ENCODE assay signal across 8 cellular contexts in genomic region chr9:95018099-95018927, GRCh38.
DNase-seq lines count a peak whose midpoint lies in the region; ATAC-seq, FAIRE-seq and TF ChIP-seq lines count a peak whose summit lies in the region.

No MANE protein-coding gene starts in this region.

- ATAC-seq in HG02678 (IDR thresholded peaks at IDR 0.05; ENCODE audit: unreplicated experiment) (peak; percentile 67), K562 (peak; percentile 91)

- peak overlapping the region; percentile 27; the same call in 1 of the 3 replicates for H3K27ac ChIP-seq in K562 (ENCODE audit: extremely low read depth, low read depth, low read length)
- H3K27ac ChIP-seq in layer of hippocampus (ENCODE audit: low read depth, low read length) = peak overlapping the region; percentile 75
- peak overlapping the region; percentile 85 for H3K27ac ChIP-seq in suprapubic skin

- no TSS peak for BruUV-seq in K562 (replicated peaks; lab: Mats Ljungman, UMichigan)

- H3K27me3 ChIP-seq in K562 (ENCODE audit: control insufficient read depth in 2 of 2, insufficient read depth in 2 of 2, low read length in 2 of 2) (no peaks in the 10 kb centered on the region), layer of hippocampus (ENCODE audit: control insufficient read depth, insufficient read depth, low read length) (no peaks in the 10 kb centered on the region), suprapubic skin (no peaks in the 10 kb centered on the region)

- TF ChIP-seq CTCF in K562 (IDR thresholded peaks at IDR 0.05 in 2 of 3, conservative IDR thresholded peaks at IDR 0.05 in 1 of 3; ENCODE audit: insufficient read depth in 2 of 3, low read depth in 1 of 3, low read length in 3 of 3) (no peak), suprapubic skin (IDR thresholded peaks at IDR 0.05) (no peak)

- TF ChIP-seq EP300 in K562 (IDR thresholded peaks at IDR 0.05; ENCODE audit: low read length) (no peak), suprapubic skin (IDR thresholded peaks at IDR 0.05) (no peak)

- no peak for TF ChIP-seq POLR2A in K562 (conservative IDR thresholded peaks at IDR 0.05)
- no peak for TF ChIP-seq POLR2A in suprapubic skin (IDR thresholded peaks at IDR 0.05)

- H3K4me2 ChIP-seq in K562 (ENCODE audit: insufficient read depth, low read length) = peak overlapping the region; percentile 34; the same call in 1 of the 2 replicates

- CTCF ChIA-PET in K562 (lab: Yijun Ruan, JAX; ENCODE audit: low intra/inter-chr PET ratio) = no interaction called here

- peak overlapping the region; percentile 27; the same call in 1 of the 2 replicates for H2AFZ ChIP-seq in K562 (ENCODE audit: low read depth, low read length)

- H3K9me1 ChIP-seq in K562 (ENCODE audit: control insufficient read depth, insufficient read depth, low read length) = no peaks in the 10 kb centered on the region

- peak in 2 of 4 experiments; percentile 48 to 53 for DNase-seq in K562 (ENCODE audit: extremely low read depth in 1 of 4, low spot score in 3 of 4)
- no peak for DNase-seq in suprapubic skin (ENCODE audit: low spot score in 2 of 2)
- DNase-seq in NCI-H2081 (lab: John Stamatoyannopoulos, UW) = no peak
- no peak for DNase-seq in NCI-H345 treated with DMSO at 0.1 percent for 48 hours (lab: John Stamatoyannopoulos, UW; ENCODE audit: unreplicated experiment)
- DNase-seq in NCI-H524 (lab: John Stamatoyannopoulos, UW) = no peak
- no peak for DNase-seq in KBM-7

- no peak overlapping the region for H3K4me3 ChIP-seq in K562
- peak overlapping the region; percentile 4 for H3K4me3 ChIP-seq in suprapubic skin

- intact Hi-C loops in K562 (cut with micrococcal nuclease) = no loop called here

- no peak for TF ChIP-seq RAD21 in K562 (CRISPR knock-in tag; conservative IDR thresholded peaks at IDR 0.05 in 1 of 2, IDR thresholded peaks at IDR 0.05 in 1 of 2)

- WGBS in K562 (ENCODE audit: insufficient coverage, low coverage, missing lambda C conversion rate) = 44% methylated on average over 11 of the region's 11 CpGs
- 28% methylated on average over 11 of the region's 11 CpGs for WGBS in suprapubic skin

- H3K79me2 ChIP-seq in K562 (ENCODE audit: control insufficient read depth, insufficient read depth, low read length) = no peaks in the 10 kb centered on the region

- H3K4me1 ChIP-seq in K562 (replicated peaks in 1 of 2; ENCODE audit: control insufficient read depth in 2 of 2, insufficient read depth in 2 of 2, low read length in 2 of 2) (peaks cover 0 to 13% of the 10 kb centered on the region in 2 experiments; a peak in 2 of 5 replicates), suprapubic skin (peaks cover 62% of the 10 kb centered on the region)

- peak; percentile 66 for FAIRE-seq in K562 (lab: Jason Lieb, UNC)

- peak overlapping the region in 1 of 2 experiments; percentile 8; a peak in 2 of 4 replicates for H3K9ac ChIP-seq in K562 (ENCODE audit: insufficient read depth in 1 of 2, low read depth in 2 of 2, low read length in 2 of 2)

- H3K36me3 ChIP-seq in K562 (ENCODE audit: control insufficient read depth, insufficient read depth, low read length) (peaks cover 13% of the 10 kb centered on the region; the same call in 2 of the 3 replicates), suprapubic skin (peaks cover 32% of the 10 kb centered on the region)

- no peaks in the 10 kb centered on the region for H3K9me3 ChIP-seq in K562 (replicated peaks; ENCODE audit: control insufficient read depth, insufficient read depth, low read depth, low read length)
- no peaks in the 10 kb centered on the region for H3K9me3 ChIP-seq in suprapubic skin

- in situ Hi-C loops in K562 (cut with MboI) = no loop called here
- in situ Hi-C loops in KBM-7 (cut with MboI; ENCODE audit: low pct_unique_long_range_greater_than_20kb, low sequenced_read_pairs) = no loop called here

- POLR2A ChIA-PET in K562 (lab: Yijun Ruan, JAX) = interaction anchor here (0.6 kb wide), 1 partner anchor 11 kb away, joined by 3 read pairs; no protein-coding TSS in a partner anchor

- H4K20me1 ChIP-seq in K562 (replicated peaks; ENCODE audit: control insufficient read depth, insufficient read depth, low read length) = no peaks in the 10 kb centered on the region

TF ChIP-seq in K562, 482 proteins besides CTCF, POLR2A, EP300 and RAD21 (continues in another document):
- TF ChIP-seq ZNF586 (CRISPR knock-in tag; conservative IDR thresholded peaks at IDR 0.05) (no peak), ZNF592 (IDR thresholded peaks at IDR 0.05) (0 out of 2 replicates have a peak, but pooled peaks have one; percentile 45), FUS (optimal IDR thresholded peaks at IDR 0.05; ENCODE audit: low read depth, low read length) (no peak), SUPT5H (IDR thresholded peaks at IDR 0.05) (no peak), ZNF23 (CRISPR knock-in tag; IDR thresholded peaks at IDR 0.05) (no peak), ZC3H8 (IDR thresholded peaks at IDR 0.05) (no peak), ZBTB7A (IDR thresholded peaks at IDR 0.05; ENCODE audit: borderline replicate concordance, control insufficient read depth, low read depth, low read length) (no peak), ZFP30 (CRISPR knock-in tag; IDR thresholded peaks at IDR 0.05; ENCODE audit: borderline replicate concordance) (no peak), LCOR (CRISPR knock-in tag; IDR thresholded peaks at IDR 0.05) (no peak), GABPA (tag; conservative IDR thresholded peaks at IDR 0.05; ENCODE audit: low read depth) (no peak), POLR2B (IDR thresholded peaks at IDR 0.05; ENCODE audit: low read depth, partially characterized antibody) (no peak), ZBTB33 (CRISPR knock-in tag; IDR thresholded peaks at IDR 0.05) (no peak), JUN (IDR thresholded peaks at IDR 0.05; ENCODE audit: borderline replicate concordance, low read depth, low read length) (peak; percentile 28; the same call in 1 of the 2 replicates), JUN (CRISPR knock-in tag; IDR thresholded peaks at IDR 0.05; ENCODE audit: borderline replicate concordance) (no peak), MEF2D (tag; conservative IDR thresholded peaks at IDR 0.05; ENCODE audit: low read depth) (0 out of 2 replicates have a peak, but pooled peaks have one; percentile 32), NFRKB (IDR thresholded peaks at IDR 0.05; ENCODE audit: low read depth) (no peak), ESRRB (CRISPR knock-in tag; IDR thresholded peaks at IDR 0.05; ENCODE audit: borderline replicate concordance) (no peak), ATF1 (CRISPR knock-in tag; IDR thresholded peaks at IDR 0.05) (no peak), ATF1 (tag; IDR thresholded peaks at IDR 0.05) (peak; percentile 25; the same call in 1 of the 2 replicates), U2AF2 (optimal IDR thresholded peaks at IDR 0.05; ENCODE audit: low read depth, low read length) (no peak), ZNF134 (CRISPR knock-in tag; conservative IDR thresholded peaks at IDR 0.05) (no peak), ZFP36 (IDR thresholded peaks at IDR 0.05; ENCODE audit: low read depth, low read length, partially characterized antibody) (peak; percentile 43), RBM39 (optimal IDR thresholded peaks at IDR 0.05; ENCODE audit: low read depth, low read length) (no peak), TFAM (CRISPR knock-in tag; conservative IDR thresholded peaks at IDR 0.05) (no peak), RHOXF2B (CRISPR knock-in tag; conservative IDR thresholded peaks at IDR 0.05) (no peak), POLR3A (IDR thresholded peaks at IDR 0.05; ENCODE audit: borderline replicate concordance, extremely low read depth, insufficient read depth, insufficient read length) (no peak)

Comparison
In these comparisons a context has a peak if more than half of its experiments do, and no peak if none do; other contexts are left out.
1. H3K27ac ChIP-seq: peak in every context shown above with its lines; median percentile 85 in suprapubic skin; 75 in layer of hippocampus; 27 in K562.